ENCODE assay signal across 12 cellular contexts in genomic region chr17:17186551-17187505, GRCh38. TPM values are rescaled to one million over a fixed set of nuclear protein-coding genes. Genes with fewer than 3 reads are reported as not detected.
DNase-seq lines count a peak whose midpoint lies in the region; ATAC-seq and TF ChIP-seq lines count a peak whose summit lies in the region.
"Had no signal": no experiment of that assay in that cellular context is flagged by ENCODE, and none has a peak within 500 bp of the region (broad histone marks: within the 10 kb centered on the region; RNA-seq: fewer than 3 reads in every experiment).

No MANE protein-coding gene starts in this region.

- no peak for TF ChIP-seq CTCF in progenitor cell of endocrine pancreas (IDR thresholded peaks at IDR 0.05; ENCODE audit: unreplicated experiment)
- no peak for TF ChIP-seq CTCF in foreskin fibroblast (IDR thresholded peaks at IDR 0.05; ENCODE audit: low read depth, low read length)

- CTCF ChIA-PET in activated CD4-positive, alpha-beta T cell treated with anti-CD3 and anti-CD28 coated beads for 36 hours (lab: Charles Lee): interaction anchor here (0.5 kb wide), 1 partner anchor 8 kb away, joined by 5 read pairs; no protein-coding TSS in a partner anchor

- H3K4me3 Mint-ChIP-seq in activated CD4-positive, alpha-beta T cell treated with anti-CD3 and anti-CD28 coated beads for 36 hours: no peak overlapping the region
- H3K4me3 Mint-ChIP-seq in progenitor cell of endocrine pancreas (ENCODE audit: low read depth): no peak overlapping the region

- H3K4me3 ChIP-seq in SJCRH30 (no peak overlapping the region), esophagus (ENCODE audit: low read depth in 1 of 2, low read length in 2 of 2) (no peak overlapping the region), foreskin fibroblast (ENCODE audit: low read depth in 1 of 2, low read length in 2 of 2) (no peak overlapping the region)
- H3K4me3 ChIP-seq: A549 had no signal

- no peak for ATAC-seq in activated CD4-positive, alpha-beta T cell treated with anti-CD3 and anti-CD28 coated beads for 36 hours
- ATAC-seq: A549 had no signal

- peaks cover 18% of the 10 kb centered on the region for H3K36me3 Mint-ChIP-seq in activated CD4-positive, alpha-beta T cell treated with anti-CD3 and anti-CD28 coated beads for 36 hours (ENCODE audit: low read depth)
- peaks cover 20% of the 10 kb centered on the region for H3K36me3 Mint-ChIP-seq in progenitor cell of endocrine pancreas (ENCODE audit: insufficient read depth)

- POLR2A ChIA-PET in activated CD4-positive, alpha-beta T cell treated with anti-CD3 and anti-CD28 coated beads for 36 hours (lab: Charles Lee): no interaction called here

- no peaks in the 10 kb centered on the region for H3K9me3 Mint-ChIP-seq in activated CD4-positive, alpha-beta T cell treated with anti-CD3 and anti-CD28 coated beads for 36 hours (ENCODE audit: low read depth)
- no peaks in the 10 kb centered on the region for H3K9me3 Mint-ChIP-seq in progenitor cell of endocrine pancreas (ENCODE audit: low read depth)

- H3K36me3 ChIP-seq in SJCRH30 (peaks cover 49% of the 10 kb centered on the region), esophagus (ENCODE audit: control insufficient read depth in 2 of 2, insufficient read depth in 2 of 2, low read length in 1 of 2) (peaks cover 0 to 21% of the 10 kb centered on the region in 2 donors)

- no peaks in the 10 kb centered on the region for H3K27me3 Mint-ChIP-seq in activated CD4-positive, alpha-beta T cell treated with anti-CD3 and anti-CD28 coated beads for 36 hours
- H3K27me3 Mint-ChIP-seq in progenitor cell of endocrine pancreas: no peaks in the 10 kb centered on the region

- H3K4me1 Mint-ChIP-seq in activated CD4-positive, alpha-beta T cell treated with anti-CD3 and anti-CD28 coated beads for 36 hours: peaks cover 52% of the 10 kb centered on the region
- H3K4me1 Mint-ChIP-seq in progenitor cell of endocrine pancreas (ENCODE audit: low read depth): peaks cover 27% of the 10 kb centered on the region

- no peaks in the 10 kb centered on the region for H3K27me3 ChIP-seq in SJCRH30
- H3K27me3 ChIP-seq in esophagus (ENCODE audit: control insufficient read depth in 1 of 2, insufficient read depth in 2 of 2, low read length in 2 of 2): no peaks in the 10 kb centered on the region

- H3K4me1 ChIP-seq in SJCRH30: peaks cover 46% of the 10 kb centered on the region
- peaks cover 7 to 14% of the 10 kb centered on the region in 2 donors for H3K4me1 ChIP-seq in esophagus (ENCODE audit: control insufficient read depth in 2 of 2, insufficient read depth in 2 of 2, low read length in 1 of 2)

- 60% methylated on average over 14 of the region's 14 CpGs for WGBS in esophagus, 2 donors

- H3K9me3 ChIP-seq in SJCRH30 (replicated peaks): no peaks in the 10 kb centered on the region
- H3K9me3 ChIP-seq in esophagus (ENCODE audit: control insufficient read depth in 2 of 2, insufficient read depth in 1 of 2, low read depth in 1 of 2, low read length in 1 of 2): no peaks in the 10 kb centered on the region
- H3K9me3 ChIP-seq: A549 had no signal

- DNase-seq in activated CD4-positive, alpha-beta T cell treated with anti-CD3 and anti-CD28 coated beads for 36 hours: no peak
- DNase-seq in activated CD4-positive, alpha-beta T cell treated with anti-CD3 and anti-CD28 coated beads, Interleukin-2, amount 50 U/mL, for 48 hours: no peak
- DNase-seq in SJCRH30: peak; percentile 63 to 76
- DNase-seq in progenitor cell of endocrine pancreas (ENCODE audit: low spot score, unreplicated experiment): no peak
- DNase-seq in stimulated activated CD4-positive, alpha-beta T cell treated with anti-CD3 and anti-CD28 coated beads, Interleukin-4, amount 100 ng/mL, for 4 hours: no peak
- DNase-seq in T1000 (lab: John Stamatoyannopoulos, UW): no peak
- DNase-seq in foreskin fibroblast: no peak
- DNase-seq: NCI-H226, Right ventricle myocardium superior had no signal

- peak overlapping the region; percentile 83 for H3K27ac Mint-ChIP-seq in activated CD4-positive, alpha-beta T cell treated with anti-CD3 and anti-CD28 coated beads for 36 hours
- peak overlapping the region; percentile 67 for H3K27ac Mint-ChIP-seq in progenitor cell of endocrine pancreas

- intact Hi-C loops in activated CD4-positive, alpha-beta T cell treated with anti-CD3 and anti-CD28 coated beads for 36 hours (cut with DNase I, micrococcal nuclease): no loop called here

- peak overlapping the region; percentile 26 for H3K27ac ChIP-seq in SJCRH30
- peak overlapping the region; percentile 64 to 67 for H3K27ac ChIP-seq in esophagus (ENCODE audit: low read depth in 2 of 2, low read length in 1 of 2)
- H3K27ac ChIP-seq: A549, HL-60 had no signal

RNA-seq across cellular contexts. Expression of gene PLD6, which starts 19.3 kb away (rescaled TPM):
- total RNA-seq in activated CD4-positive, alpha-beta T cell treated with anti-CD3 and anti-CD28 coated beads for 36 hours: 1 to 10 TPM; 8.3 to 9.9 TPM
- total RNA-seq in SJCRH30 (2014; rRNA removed; shearing (Covaris generic)): 26.0 and 26.2 TPM in 2 replicates
- 1 to 10 TPM; 1.2 TPM for polyA plus RNA-seq in esophagus
- total RNA-seq in progenitor cell of endocrine pancreas: 1.00 and 1.2 TPM in 2 replicates

RNA-seq across cellular contexts. Expression of gene FLCN, which starts 50.1 kb away (rescaled TPM):
- total RNA-seq in activated CD4-positive, alpha-beta T cell treated with anti-CD3 and anti-CD28 coated beads for 36 hours: 10 to 100 TPM; 12.3 to 18.8 TPM
- 110 and 121 TPM in 2 replicates for total RNA-seq in SJCRH30 (2014; rRNA removed; shearing (Covaris generic))
- 10 to 100 TPM; 10.3 to 16.3 TPM for polyA plus RNA-seq in esophagus
- 58.4 and 58.7 TPM in 2 replicates for total RNA-seq in progenitor cell of endocrine pancreas

Comparison
In these comparisons a context has a peak if more than half of its experiments do, and no peak if none do; other contexts are left out.
1. DNase-seq: peak in SJCRH30 (2 of 2); none in activated CD4-positive, alpha-beta T cell treated with anti-CD3 and anti-CD28 coated beads for 36 hours (single experiment), activated CD4-positive, alpha-beta T cell treated with anti-CD3 and anti-CD28 coated beads, Interleukin-2, amount 50 U/mL, for 48 hours (0 of 2), progenitor cell of endocrine pancreas (single experiment), stimulated activated CD4-positive, alpha-beta T cell treated with anti-CD3 and anti-CD28 coated beads, Interleukin-4, amount 100 ng/mL, for 4 hours (0 of 2), T1000 (single experiment) and foreskin fibroblast (0 of 2).